In genomic region chr3:115706311-115706829, GRCh38 we compare ENCODE assay signal across 1 cellular context.
TF ChIP-seq lines count a peak whose summit lies in the region.

No MANE protein-coding gene starts in this region.

TF ChIP-seq in HepG2, 621 proteins besides CTCF, POLR2A, EP300 and RAD21 (continued from another document and continues in another):
- TF ChIP-seq, protein P1, sequence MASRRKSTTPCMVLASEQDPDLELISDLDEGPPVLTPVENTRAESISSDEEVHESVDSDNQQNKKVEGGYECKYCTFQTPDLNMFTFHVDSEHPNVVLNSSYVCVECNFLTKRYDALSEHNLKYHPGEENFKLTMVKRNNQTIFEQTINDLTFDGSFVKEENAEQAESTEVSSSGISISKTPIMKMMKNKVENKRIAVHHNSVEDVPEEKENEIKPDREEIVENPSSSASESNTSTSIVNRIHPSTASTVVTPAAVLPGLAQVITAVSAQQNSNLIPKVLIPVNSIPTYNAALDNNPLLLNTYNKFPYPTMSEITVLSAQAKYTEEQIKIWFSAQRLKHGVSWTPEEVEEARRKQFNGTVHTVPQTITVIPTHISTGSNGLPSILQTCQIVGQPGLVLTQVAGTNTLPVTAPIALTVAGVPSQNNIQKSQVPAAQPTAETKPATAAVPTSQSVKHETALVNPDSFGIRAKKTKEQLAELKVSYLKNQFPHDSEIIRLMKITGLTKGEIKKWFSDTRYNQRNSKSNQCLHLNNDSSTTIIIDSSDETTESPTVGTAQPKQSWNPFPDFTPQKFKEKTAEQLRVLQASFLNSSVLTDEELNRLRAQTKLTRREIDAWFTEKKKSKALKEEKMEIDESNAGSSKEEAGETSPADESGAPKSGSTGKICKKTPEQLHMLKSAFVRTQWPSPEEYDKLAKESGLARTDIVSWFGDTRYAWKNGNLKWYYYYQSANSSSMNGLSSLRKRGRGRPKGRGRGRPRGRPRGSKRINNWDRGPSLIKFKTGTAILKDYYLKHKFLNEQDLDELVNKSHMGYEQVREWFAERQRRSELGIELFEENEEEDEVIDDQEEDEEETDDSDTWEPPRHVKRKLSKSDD (CRISPR knock-in tag; IDR thresholded peaks at IDR 0.05; ENCODE audit: low read depth), result no peak
- no peak for TF ChIP-seq AGO1 (IDR thresholded peaks at IDR 0.05; ENCODE audit: low read depth, low read length, poor library complexity, severe bottlenecking)
- no peak for TF ChIP-seq ZNF704 (CRISPR knock-in tag; IDR thresholded peaks at IDR 0.05; ENCODE audit: borderline replicate concordance)
- TF ChIP-seq TBP (CRISPR knock-in tag; IDR thresholded peaks at IDR 0.05), result no peak
- no peak for TF ChIP-seq ZNF430 (CRISPR knock-in tag; IDR thresholded peaks at IDR 0.05)
- peak; percentile 54; the same call in 1 of the 2 replicates for TF ChIP-seq NFIC (IDR thresholded peaks at IDR 0.05; ENCODE audit: low read length)
- no peak for TF ChIP-seq ELK4 (CRISPR knock-in tag; IDR thresholded peaks at IDR 0.05; ENCODE audit: borderline replicate concordance)
- no peak for TF ChIP-seq SIN3A (IDR thresholded peaks at IDR 0.05; ENCODE audit: borderline replicate concordance, low read depth, low read length)
- no peak for TF ChIP-seq MTF2 (CRISPR knock-in tag; IDR thresholded peaks at IDR 0.05; ENCODE audit: borderline replicate concordance)
- TF ChIP-seq ZNF781 (CRISPR knock-in tag; IDR thresholded peaks at IDR 0.05; ENCODE audit: borderline replicate concordance, not compliant biosample characterization), result no peak
- no peak for TF ChIP-seq ZNF691 (CRISPR knock-in tag; IDR thresholded peaks at IDR 0.05; ENCODE audit: borderline replicate concordance, low read depth)
- no peak for TF ChIP-seq TFAP4 (IDR thresholded peaks at IDR 0.05; ENCODE audit: borderline replicate concordance, low read depth)
- TF ChIP-seq ZNF574 (CRISPR knock-in tag; IDR thresholded peaks at IDR 0.05), result no peak
- no peak for TF ChIP-seq ZNF557 (CRISPR knock-in tag; IDR thresholded peaks at IDR 0.05)
- no peak for TF ChIP-seq ZNF703 (CRISPR knock-in tag; IDR thresholded peaks at IDR 0.05; ENCODE audit: borderline replicate concordance)
- TF ChIP-seq GATAD2A (CRISPR knock-in tag; IDR thresholded peaks at IDR 0.05), result peak; percentile 79
- no peak for TF ChIP-seq GPN1 (CRISPR knock-in tag; IDR thresholded peaks at IDR 0.05; ENCODE audit: borderline replicate concordance)
- TF ChIP-seq, protein P2, sequence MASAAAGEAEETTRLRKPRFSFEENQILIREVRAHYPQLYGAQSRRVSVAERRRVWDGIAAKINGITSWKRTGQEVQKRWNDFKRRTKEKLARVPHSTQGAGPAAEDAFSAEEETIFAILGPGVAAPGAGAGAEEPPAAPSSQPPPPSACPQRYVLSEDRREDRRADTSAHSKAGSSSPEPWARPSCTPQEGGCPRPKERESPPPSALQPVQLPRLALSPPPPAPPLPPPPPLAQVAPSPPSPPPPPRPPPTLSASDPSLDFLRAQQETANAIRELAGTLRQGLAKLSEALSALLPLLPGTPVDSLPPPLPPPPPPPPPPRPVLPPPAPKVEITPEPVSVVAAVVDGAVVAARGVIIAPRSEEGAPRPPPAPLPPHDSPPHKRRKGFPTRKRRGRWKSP (CRISPR knock-in tag; IDR thresholded peaks at IDR 0.05), result no peak
- TF ChIP-seq, protein P3, sequence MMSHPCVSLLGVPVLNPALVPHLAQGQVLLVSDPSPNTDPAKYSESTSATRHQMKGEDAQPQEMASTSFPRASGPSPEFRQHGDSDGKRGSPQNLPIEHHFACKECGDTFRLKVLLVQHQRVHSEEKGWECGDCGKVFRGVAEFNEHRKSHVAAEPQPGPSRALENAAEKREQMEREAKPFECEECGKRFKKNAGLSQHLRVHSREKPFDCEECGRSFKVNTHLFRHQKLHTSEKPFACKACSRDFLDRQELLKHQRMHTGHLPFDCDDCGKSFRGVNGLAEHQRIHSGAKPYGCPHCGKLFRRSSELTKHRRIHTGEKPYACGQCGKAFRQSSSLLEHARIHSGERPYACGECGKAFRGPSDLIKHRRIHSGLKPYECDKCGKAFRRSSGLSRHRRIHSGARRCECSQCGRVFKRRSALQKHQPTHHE (CRISPR knock-in tag; IDR thresholded peaks at IDR 0.05; ENCODE audit: borderline replicate concordance), result no peak
- no peak for TF ChIP-seq ERF (CRISPR knock-in tag; IDR thresholded peaks at IDR 0.05)
- TF ChIP-seq SUZ12 (IDR thresholded peaks at IDR 0.05; ENCODE audit: low read depth, low read length), result no peak
- TF ChIP-seq ZC3H4 (CRISPR knock-in tag; IDR thresholded peaks at IDR 0.05; ENCODE audit: borderline replicate concordance), result no peak
- TF ChIP-seq ZNF333 (CRISPR knock-in tag; IDR thresholded peaks at IDR 0.05; ENCODE audit: borderline replicate concordance), result no peak
- TF ChIP-seq ETV6 (CRISPR knock-in tag; conservative IDR thresholded peaks at IDR 0.05), result no peak
- no peak for TF ChIP-seq KAT7 (CRISPR knock-in tag; IDR thresholded peaks at IDR 0.05; ENCODE audit: borderline replicate concordance)
- TF ChIP-seq TOPORS (CRISPR knock-in tag; IDR thresholded peaks at IDR 0.05), result no peak
- TF ChIP-seq RBM22 (optimal IDR thresholded peaks at IDR 0.05; ENCODE audit: low read length), result no peak
- no peak for TF ChIP-seq ZSCAN25 (CRISPR knock-in tag; IDR thresholded peaks at IDR 0.05)
- no peak for TF ChIP-seq CBX5 (CRISPR knock-in tag; IDR thresholded peaks at IDR 0.05; ENCODE audit: borderline replicate concordance)
- TF ChIP-seq ZNF20 (CRISPR knock-in tag; IDR thresholded peaks at IDR 0.05), result no peak
- no peak for TF ChIP-seq ZNF292 (CRISPR knock-in tag; IDR thresholded peaks at IDR 0.05; ENCODE audit: borderline replicate concordance, low read depth)
- TF ChIP-seq ZNF160 (CRISPR knock-in tag; IDR thresholded peaks at IDR 0.05), result no peak
- no peak for TF ChIP-seq TCF12 (IDR thresholded peaks at IDR 0.05)
- no peak for TF ChIP-seq TCF12 (CRISPR knock-in tag; IDR thresholded peaks at IDR 0.05)
- TF ChIP-seq ZNF788 (CRISPR knock-in tag; IDR thresholded peaks at IDR 0.05; ENCODE audit: borderline replicate concordance), result no peak
- TF ChIP-seq SRY (CRISPR knock-in tag; IDR thresholded peaks at IDR 0.05), result no peak
- TF ChIP-seq, protein P4, sequence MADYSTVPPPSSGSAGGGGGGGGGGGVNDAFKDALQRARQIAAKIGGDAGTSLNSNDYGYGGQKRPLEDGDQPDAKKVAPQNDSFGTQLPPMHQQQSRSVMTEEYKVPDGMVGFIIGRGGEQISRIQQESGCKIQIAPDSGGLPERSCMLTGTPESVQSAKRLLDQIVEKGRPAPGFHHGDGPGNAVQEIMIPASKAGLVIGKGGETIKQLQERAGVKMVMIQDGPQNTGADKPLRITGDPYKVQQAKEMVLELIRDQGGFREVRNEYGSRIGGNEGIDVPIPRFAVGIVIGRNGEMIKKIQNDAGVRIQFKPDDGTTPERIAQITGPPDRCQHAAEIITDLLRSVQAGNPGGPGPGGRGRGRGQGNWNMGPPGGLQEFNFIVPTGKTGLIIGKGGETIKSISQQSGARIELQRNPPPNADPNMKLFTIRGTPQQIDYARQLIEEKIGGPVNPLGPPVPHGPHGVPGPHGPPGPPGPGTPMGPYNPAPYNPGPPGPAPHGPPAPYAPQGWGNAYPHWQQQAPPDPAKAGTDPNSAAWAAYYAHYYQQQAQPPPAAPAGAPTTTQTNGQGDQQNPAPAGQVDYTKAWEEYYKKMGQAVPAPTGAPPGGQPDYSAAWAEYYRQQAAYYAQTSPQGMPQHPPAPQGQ (CRISPR knock-in tag; IDR thresholded peaks at IDR 0.05; ENCODE audit: borderline replicate concordance), result no peak
- no peak for TF ChIP-seq SMAD3 (CRISPR knock-in tag; IDR thresholded peaks at IDR 0.05)
- no peak for TF ChIP-seq ZNF10 (CRISPR knock-in tag; IDR thresholded peaks at IDR 0.05; ENCODE audit: borderline replicate concordance, low read depth)
- TF ChIP-seq, protein P5, sequence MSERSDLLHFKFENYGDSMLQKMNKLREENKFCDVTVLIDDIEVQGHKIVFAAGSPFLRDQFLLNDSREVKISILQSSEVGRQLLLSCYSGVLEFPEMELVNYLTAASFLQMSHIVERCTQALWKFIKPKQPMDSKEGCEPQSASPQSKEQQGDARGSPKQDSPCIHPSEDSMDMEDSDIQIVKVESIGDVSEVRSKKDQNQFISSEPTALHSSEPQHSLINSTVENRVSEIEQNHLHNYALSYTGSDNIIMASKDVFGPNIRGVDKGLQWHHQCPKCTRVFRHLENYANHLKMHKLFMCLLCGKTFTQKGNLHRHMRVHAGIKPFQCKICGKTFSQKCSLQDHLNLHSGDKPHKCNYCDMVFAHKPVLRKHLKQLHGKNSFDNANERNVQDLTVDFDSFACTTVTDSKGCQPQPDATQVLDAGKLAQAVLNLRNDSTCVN (CRISPR knock-in tag; IDR thresholded peaks at IDR 0.05; ENCODE audit: borderline replicate concordance), result no peak
- TF ChIP-seq JUND (CRISPR knock-in tag; IDR thresholded peaks at IDR 0.05), result no peak
- TF ChIP-seq, protein P6, sequence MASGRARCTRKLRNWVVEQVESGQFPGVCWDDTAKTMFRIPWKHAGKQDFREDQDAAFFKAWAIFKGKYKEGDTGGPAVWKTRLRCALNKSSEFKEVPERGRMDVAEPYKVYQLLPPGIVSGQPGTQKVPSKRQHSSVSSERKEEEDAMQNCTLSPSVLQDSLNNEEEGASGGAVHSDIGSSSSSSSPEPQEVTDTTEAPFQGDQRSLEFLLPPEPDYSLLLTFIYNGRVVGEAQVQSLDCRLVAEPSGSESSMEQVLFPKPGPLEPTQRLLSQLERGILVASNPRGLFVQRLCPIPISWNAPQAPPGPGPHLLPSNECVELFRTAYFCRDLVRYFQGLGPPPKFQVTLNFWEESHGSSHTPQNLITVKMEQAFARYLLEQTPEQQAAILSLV (CRISPR knock-in tag; IDR thresholded peaks at IDR 0.05; ENCODE audit: borderline replicate concordance), result no peak
- TF ChIP-seq HMGA1 (CRISPR knock-in tag; conservative IDR thresholded peaks at IDR 0.05), result no peak
- no peak for TF ChIP-seq SP5 (CRISPR knock-in tag; IDR thresholded peaks at IDR 0.05; ENCODE audit: borderline replicate concordance, low read depth)
- TF ChIP-seq RBAK (CRISPR knock-in tag; IDR thresholded peaks at IDR 0.05), result no peak
- TF ChIP-seq IKZF4 (CRISPR knock-in tag; IDR thresholded peaks at IDR 0.05; ENCODE audit: borderline replicate concordance, low read depth, not compliant biosample characterization), result no peak
- TF ChIP-seq SIX1 (CRISPR knock-in tag; IDR thresholded peaks at IDR 0.05; ENCODE audit: borderline replicate concordance), result peak; percentile 81; the same call in 1 of the 2 replicates
- no peak for TF ChIP-seq NFKB2 (CRISPR knock-in tag; IDR thresholded peaks at IDR 0.05; ENCODE audit: borderline replicate concordance)
- TF ChIP-seq ZNF556 (CRISPR knock-in tag; IDR thresholded peaks at IDR 0.05; ENCODE audit: borderline replicate concordance), result no peak
